In the genomic region with DNA sequence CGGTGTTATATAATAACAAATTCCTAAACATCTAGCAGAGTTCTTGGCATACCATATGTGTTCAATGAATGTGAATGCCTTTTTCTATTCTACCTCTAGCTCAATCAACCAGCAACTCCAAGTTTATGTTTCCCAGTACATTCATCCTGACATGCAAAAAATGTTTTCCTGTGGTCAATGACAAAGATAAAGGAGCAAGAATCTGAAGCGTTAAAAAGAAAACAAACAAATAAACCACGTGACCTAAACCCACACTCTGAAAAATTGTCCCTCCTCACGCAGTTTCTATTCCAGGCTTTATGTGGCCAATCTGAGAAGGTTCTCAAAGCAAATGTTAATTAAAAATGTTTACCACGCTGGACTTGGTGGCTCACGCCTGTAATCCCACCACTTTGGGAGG, we compare ENCODE assay signal across 23 cellular contexts.
"Had no signal": no experiment of that assay in that cellular context is flagged by ENCODE, and none has a peak within 500 bp of the region (broad histone marks: within the 10 kb centered on the region; RNA-seq: fewer than 3 reads in every experiment).

No MANE protein-coding gene starts in this region.

- H3K27me3 ChIP-seq: testis, vagina had no signal

- H3K4me3 ChIP-seq: spleen, testis, vagina had no signal

- H3K9me3 ChIP-seq: spleen, testis, vagina had no signal

- H3K4me1 ChIP-seq: testis, vagina had no signal

- H3K27ac ChIP-seq: epithelial cell of prostate, spleen, testis, vagina had no signal

- DNase-seq: activated B cell treated with CpG ODN at 0.5 μM for 24 hours; activated CD4-positive, alpha-beta T cell treated with anti-CD3 and anti-CD28 coated beads for 36 hours; activated CD4-positive, alpha-beta T cell treated with anti-CD3 and anti-CD28 coated beads, Interleukin-2, amount 50 U/mL, for 48 hours; activated CD8-positive, alpha-beta memory T cell treated with anti-CD3 and anti-CD28 coated beads, Interleukin-2, amount 50 U/mL, for 48 hours; activated naive CD4-positive, alpha-beta T cell; activated T-cell treated with anti-CD3 and anti-CD28 coated beads, Interleukin-2, amount 50 U/mL, for 4 hours; amygdala; cerebellar nuclear complex; cortex of kidney; immature natural killer cell; left ventricle myocardium superior; mammary epithelial cell; midbrain; natural killer cell; retina; spleen; stimulated activated CD4-positive, alpha-beta T cell treated with anti-CD3 and anti-CD28 coated beads, Interleukin-4, amount 100 ng/mL, for 1 hour; stimulated activated naive CD4-positive, alpha-beta T cell; T-helper 9 cell; testis; trophoblast cell had no signal

- H3K36me3 ChIP-seq: spleen, vagina had no signal
